In genomic region chr1:175126347-175126746, GRCh38 we compare ENCODE assay signal across 27 cellular contexts. TPM values are rescaled to one million over a fixed set of nuclear protein-coding genes. Genes with fewer than 3 reads are reported as not detected.
DNase-seq lines count a peak whose midpoint lies in the region; ATAC-seq and TF ChIP-seq lines count a peak whose summit lies in the region.
"Had no signal": no experiment of that assay in that cellular context is flagged by ENCODE, and none has a peak within 500 bp of the region (broad histone marks: within the 10 kb centered on the region; RNA-seq: fewer than 3 reads in every experiment).

No MANE protein-coding gene starts in this region.

- peaks cover 38% of the 10 kb centered on the region for H3K4me1 ChIP-seq in left ventricle myocardium inferior
- H3K4me1 ChIP-seq in heart left ventricle: peaks cover 0 to 48% (median 28%) of the 10 kb centered on the region in 12 donors

- DNase-seq in left ventricle myocardium inferior: no peak
- DNase-seq in heart left ventricle: no peak
- peak; percentile 0 for DNase-seq in RPMI8226
- peak; percentile 15 for DNase-seq in islet precursor cell
- no peak for DNase-seq in stimulated activated naive CD8-positive, alpha-beta T cell treated with anti-CD3 and anti-CD28 coated beads, Interleukin-15, amount 100 ng/mL, for 72 hours
- no peak for DNase-seq in immature natural killer cell
- DNase-seq: activated CD4-positive, alpha-beta T cell treated with anti-CD3 and anti-CD28 coated beads for 48 hours; AML-193; amniotic stem cell; CD8-positive, alpha-beta T cell; Kasumi-1; left ventricle myocardium superior; midbrain; naive B cell; NCI-H146; NCI-H748 treated with DMSO at 0.1 percent for 48 hours; right lobe of liver; stimulated activated CD4-positive, alpha-beta T cell treated with anti-CD3 and anti-CD28 coated beads, Interleukin-12 subunit alpha, Interleukin-12 subunit beta, amount 100 ng/mL, for 4 hours; stimulated activated CD4-positive, alpha-beta T cell treated with anti-CD3 and anti-CD28 coated beads, Interleukin-2, amount 100 ng/mL, for 48 hours had no signal

- H3K27me3 ChIP-seq in left ventricle myocardium inferior (ENCODE audit: low read depth) (no peaks in the 10 kb centered on the region), heart left ventricle (no peaks in the 10 kb centered on the region)
- H3K27me3 ChIP-seq: right lobe of liver, tibial nerve had no signal

- TF ChIP-seq CTCF in left ventricle myocardium inferior (IDR thresholded peaks at IDR 0.05; ENCODE audit: borderline replicate concordance) (no peak), heart left ventricle (IDR thresholded peaks at IDR 0.05) (no peak)

- ATAC-seq in heart left ventricle (no peak), GM18519 (IDR thresholded peaks at IDR 0.05; ENCODE audit: low FRiP score, unreplicated experiment) (no peak)
- no peak for ATAC-seq in stimulated activated naive CD8-positive, alpha-beta T cell treated with anti-CD3 and anti-CD28 coated beads, Interleukin-15, amount 100 ng/mL, for 72 hours
- ATAC-seq in activated CD4-positive, CD25-positive, alpha-beta regulatory T cell treated with anti-CD3 and anti-CD28 coated beads, Interleukin-2, amount 50 U/mL, for 24 hours: no peak
- ATAC-seq: CD8-positive, alpha-beta T cell; GM12878; left ventricle myocardium superior; Panc1; right lobe of liver had no signal

- H3K9me3 ChIP-seq in left ventricle myocardium inferior (replicated peaks): no peaks in the 10 kb centered on the region
- no peaks in the 10 kb centered on the region for H3K9me3 ChIP-seq in heart left ventricle
- H3K9me3 ChIP-seq: right lobe of liver, tibial nerve had no signal

- H3K27me3 Mint-ChIP-seq in stimulated activated naive CD8-positive, alpha-beta T cell treated with anti-CD3 and anti-CD28 coated beads, Interleukin-15, amount 100 ng/mL, for 72 hours: no peaks in the 10 kb centered on the region
- H3K27me3 Mint-ChIP-seq in immature natural killer cell (ENCODE audit: low read depth in 3 of 3): peaks cover 0 to 7% (median 0%) of the 10 kb centered on the region in 3 donors
- H3K27me3 Mint-ChIP-seq: activated naive CD4-positive, alpha-beta T cell treated with anti-CD3 and anti-CD28 coated beads, Interleukin-2, amount 50 U/mL, for 24 hours had no signal

- no peaks in the 10 kb centered on the region for H3K36me3 Mint-ChIP-seq in immature natural killer cell
- H3K36me3 Mint-ChIP-seq: activated naive CD4-positive, alpha-beta T cell treated with anti-CD3 and anti-CD28 coated beads, Interleukin-2, amount 50 U/mL, for 24 hours; CD8-positive, alpha-beta T cell; naive B cell had no signal

- intact Hi-C loops in left ventricle myocardium inferior (cut with micrococcal nuclease): no loop called here
- intact Hi-C loops in heart left ventricle (cut with DNase I): loop anchor here in 4 of 10 donors (5.0 to 10.0 kb wide), 3 partner anchors 94 to 359 kb away; no protein-coding TSS in a partner anchor

- TF ChIP-seq POLR2A in heart left ventricle (IDR thresholded peaks at IDR 0.05): no peak

- H3K9me3 Mint-ChIP-seq in stimulated activated naive CD8-positive, alpha-beta T cell treated with anti-CD3 and anti-CD28 coated beads, Interleukin-15, amount 100 ng/mL, for 72 hours: no peaks in the 10 kb centered on the region
- H3K9me3 Mint-ChIP-seq in immature natural killer cell: no peaks in the 10 kb centered on the region
- H3K9me3 Mint-ChIP-seq: activated naive CD4-positive, alpha-beta T cell treated with anti-CD3 and anti-CD28 coated beads, Interleukin-2, amount 50 U/mL, for 24 hours; CD8-positive, alpha-beta T cell; naive B cell; T-helper 2 cell treated with Interferon-gamma antibody and Interleukin-4, amounts not matched to agents 5 μg/mL and 100 μg/mL, for 36 hours had no signal

- H3K27ac Mint-ChIP-seq in stimulated activated naive CD8-positive, alpha-beta T cell treated with anti-CD3 and anti-CD28 coated beads, Interleukin-15, amount 100 ng/mL, for 72 hours: no peak overlapping the region
- H3K27ac Mint-ChIP-seq in immature natural killer cell: no peak overlapping the region
- H3K27ac Mint-ChIP-seq: activated naive CD4-positive, alpha-beta T cell treated with anti-CD3 and anti-CD28 coated beads, Interleukin-2, amount 50 U/mL, for 24 hours; CD8-positive, alpha-beta T cell; naive B cell had no signal

- 67 to 83% (median 75%) methylated on average over 4 of the region's 4 CpGs for WGBS in heart left ventricle, 4 donors

- no peaks in the 10 kb centered on the region for H3K4me1 Mint-ChIP-seq in stimulated activated naive CD8-positive, alpha-beta T cell treated with anti-CD3 and anti-CD28 coated beads, Interleukin-15, amount 100 ng/mL, for 72 hours
- no peaks in the 10 kb centered on the region for H3K4me1 Mint-ChIP-seq in immature natural killer cell
- H3K4me1 Mint-ChIP-seq: activated naive CD4-positive, alpha-beta T cell treated with anti-CD3 and anti-CD28 coated beads, Interleukin-2, amount 50 U/mL, for 24 hours had no signal

- H3K4me3 ChIP-seq in left ventricle myocardium inferior: no peak overlapping the region
- no peak overlapping the region for H3K4me3 ChIP-seq in heart left ventricle
- H3K4me3 ChIP-seq: GM12878, right lobe of liver, tibial nerve had no signal

- H3K36me3 ChIP-seq in left ventricle myocardium inferior (no peaks in the 10 kb centered on the region), heart left ventricle (no peaks in the 10 kb centered on the region)
- H3K36me3 ChIP-seq: right lobe of liver, tibial nerve had no signal

- H3K27ac ChIP-seq in left ventricle myocardium inferior (replicated peaks) (peak overlapping the region; percentile 38), heart left ventricle (peak overlapping the region in 1 of 12 donors; percentile 19)
- H3K27ac ChIP-seq: right lobe of liver had no signal

- no peak overlapping the region for H3K4me3 Mint-ChIP-seq in stimulated activated naive CD8-positive, alpha-beta T cell treated with anti-CD3 and anti-CD28 coated beads, Interleukin-15, amount 100 ng/mL, for 72 hours
- H3K4me3 Mint-ChIP-seq in immature natural killer cell: no peak overlapping the region
- H3K4me3 Mint-ChIP-seq: activated naive CD4-positive, alpha-beta T cell treated with anti-CD3 and anti-CD28 coated beads, Interleukin-2, amount 50 U/mL, for 24 hours; CD8-positive, alpha-beta T cell; naive B cell; T-helper 2 cell treated with Interferon-gamma antibody and Interleukin-4, amounts not matched to agents 5 μg/mL and 100 μg/mL, for 36 hours had no signal

RNA-seq across cellular contexts. Expression of gene TNN, which starts 58.7 kb away (rescaled TPM):
- total RNA-seq in left ventricle myocardium inferior (not detected), heart left ventricle (under 1 TPM in 6 of 9 donors, not detected in 3; 0.05 to 0.59 (median 0.19) TPM)
- polyA plus RNA-seq in heart left ventricle (under 1 TPM; 0.03 to 0.08 TPM), immature natural killer cell (not detected)
- total RNA-seq: CD8-positive, alpha-beta T cell had no signal
- polyA plus RNA-seq: keratinocyte had no signal

Comparison
In these comparisons a context has a peak if more than half of its experiments do, and no peak if none do; other contexts are left out.
1. DNase-seq: peak in RPMI8226 (single experiment) and islet precursor cell (single experiment); none in left ventricle myocardium inferior (single experiment), heart left ventricle (0 of 5), stimulated activated naive CD8-positive, alpha-beta T cell treated with anti-CD3 and anti-CD28 coated beads, Interleukin-15, amount 100 ng/mL, for 72 hours (0 of 2) and immature natural killer cell (0 of 3).